Comparison of ENCODE assay signal across 8 cellular contexts in genomic region chr17:41675157-41676057, GRCh38. TPM values are rescaled to one million over a fixed set of nuclear protein-coding genes. Genes with fewer than 3 reads are reported as not detected.
"Had no signal": no experiment of that assay in that cellular context is flagged by ENCODE, and none has a peak within 500 bp of the region (broad histone marks: within the 10 kb centered on the region; RNA-seq: fewer than 3 reads in every experiment).

No MANE protein-coding gene starts in this region.

RNA-seq across cellular contexts. Expression of gene GAST, which starts 36.7 kb away (rescaled TPM):
- total RNA-seq: aorta, breast epithelium, esophagus muscularis mucosa, gastroesophageal sphincter, heart left ventricle, left lobe of liver, natural killer cell, transverse colon had no signal
- polyA plus RNA-seq: aorta, heart left ventricle had no signal

RNA-seq across cellular contexts. Expression of gene KRT17, which starts 51.0 kb away (rescaled TPM):
- total RNA-seq: left lobe of liver, natural killer cell had no signal
- polyA plus RNA-seq: heart left ventricle had no signal

RNA-seq across cellular contexts. Expression of gene HAP1, which starts 59.0 kb away (rescaled TPM):
- total RNA-seq: left lobe of liver, natural killer cell had no signal
- polyA plus RNA-seq: aorta had no signal
